In genomic region chr17:79114455-79115301, GRCh38 we compare ENCODE assay signal across 10 cellular contexts. TPM values are rescaled to one million over a fixed set of nuclear protein-coding genes. Genes with fewer than 3 reads are reported as not detected.
DNase-seq lines count a peak whose midpoint lies in the region; ATAC-seq, FAIRE-seq and TF ChIP-seq lines count a peak whose summit lies in the region.
"Had no signal": no experiment of that assay in that cellular context is flagged by ENCODE, and none has a peak within 500 bp of the region (broad histone marks: within the 10 kb centered on the region; RNA-seq: fewer than 3 reads in every experiment).

No MANE protein-coding gene starts in this region.

- H2AK5ac ChIP-seq in H1 (ENCODE audit: low read depth, low read length), result no peak overlapping the region

- POLR2A ChIA-PET in H1 (lab: Charles Lee; ENCODE audit: partially characterized antibody) (interaction anchor here (0.7 to 1.2 kb wide), 3 partner anchors 11 to 277 kb away, joined by 3 to 5 read pairs (median 3); no protein-coding TSS in a partner anchor), OCI-LY7 (lab: Charles Lee) (no interaction called here)

- H3K18ac ChIP-seq in H1 (ENCODE audit: extremely low read depth, low read length), result no peak overlapping the region; the same call in 1 of the 2 replicates

- no TSS peak for BruUV-seq in OCI-LY7 (replicated peaks; lab: Mats Ljungman, UMichigan)

- H4K5ac ChIP-seq in H1 (ENCODE audit: insufficient read length, low read depth, low read length), result peak overlapping the region; percentile 48

- H2BK12ac ChIP-seq in H1 (ENCODE audit: low read depth, low read length), result no peak overlapping the region

- H3K9me3 Mint-ChIP-seq in GM23338, result no peaks in the 10 kb centered on the region

- H3K23me2 ChIP-seq in H1 (ENCODE audit: low read depth, low read length), result no peaks in the 10 kb centered on the region

- H3K56ac ChIP-seq in H1 (replicated peaks; ENCODE audit: insufficient read length, low read depth, low read length), result no peak overlapping the region

- peaks cover 3% of the 10 kb centered on the region; the same call in 2 of the 3 replicates for H3K4me1 Mint-ChIP-seq in GM23338

- peak overlapping the region; percentile 41; the same call in 1 of the 2 replicates for H4K8ac ChIP-seq in H1 (ENCODE audit: extremely low read depth, insufficient read depth, low read length)

- H3K14ac ChIP-seq in H1 (ENCODE audit: insufficient read length), result no peak overlapping the region

- FAIRE-seq in H1 (lab: Jason Lieb, UNC), result no peak

- H3K9ac ChIP-seq in H1 (replicated peaks in 1 of 4; ENCODE audit: extremely low read depth in 1 of 4, low read depth in 3 of 4, low read length in 3 of 4), result no peak overlapping the region

- no peaks in the 10 kb centered on the region for H3K79me2 ChIP-seq in GM23338 (replicated peaks; ENCODE audit: insufficient read depth)
- no peaks in the 10 kb centered on the region for H3K79me2 ChIP-seq in H1 (ENCODE audit: control insufficient read depth in 1 of 2, insufficient read depth in 2 of 2, low read length in 2 of 2)
- H3K79me2 ChIP-seq in OCI-LY7 (ENCODE audit: insufficient read depth, low read depth, low read length), result no peaks in the 10 kb centered on the region

- DNase-seq in GM23338 (ENCODE audit: low spot score) (no peak), NCI-H2196 (lab: John Stamatoyannopoulos, UW; ENCODE audit: unreplicated experiment) (peak; percentile 97), H1 (ENCODE audit: low read depth in 1 of 2, low spot score in 2 of 2) (no peak), psoas muscle (peak; percentile 44 to 68), hepatic stellate cell (ENCODE audit: low spot score) (no peak), OCI-LY7 (ENCODE audit: low spot score) (no peak)
- DNase-seq: activated CD4-positive, alpha-beta T cell treated with anti-CD3 and anti-CD28 coated beads, Interleukin-2, amount 50 U/mL, for 4 hours; cortex of kidney had no signal

- no peak for TF ChIP-seq POLR2A in H1 (IDR thresholded peaks at IDR 0.05; ENCODE audit: control extremely low read depth in 1 of 2, low read depth in 2 of 2, low read length in 2 of 2)

- no peak overlapping the region for H4K91ac ChIP-seq in H1 (replicated peaks; ENCODE audit: insufficient read length, low read length)

- peak; percentile 54 for ATAC-seq in GM23338
- ATAC-seq in psoas muscle, result peak; percentile 55 to 84 (median 71)
- no peak for ATAC-seq in HG03442 (IDR thresholded peaks at IDR 0.05; ENCODE audit: unreplicated experiment)
- ATAC-seq in HG03097 (IDR thresholded peaks at IDR 0.05; ENCODE audit: low FRiP score, unreplicated experiment), result no peak

- H3K36me3 Mint-ChIP-seq in GM23338 (ENCODE audit: low read depth), result no peaks in the 10 kb centered on the region

- CTCF ChIA-PET in H1 (lab: Charles Lee; ENCODE audit: partially characterized antibody), result interaction anchor here (0.6 to 3.1 kb wide), 11 partner anchors 10 to 278 kb away, joined by 3 to 14 read pairs (median 4); no protein-coding TSS in a partner anchor
- CTCF ChIA-PET in OCI-LY7 (lab: Charles Lee; ENCODE audit: unreplicated experiment), result no interaction called here

- H3K23ac ChIP-seq in H1 (ENCODE audit: insufficient read length), result no peak overlapping the region

- no peak overlapping the region for H2BK120ac ChIP-seq in H1 (replicated peaks; ENCODE audit: low read depth, low read length)

- no peaks in the 10 kb centered on the region for H3K9me2 ChIP-seq in GM23338 (ENCODE audit: insufficient read depth)
- H3K9me2 ChIP-seq in OCI-LY7 (ENCODE audit: insufficient read depth, low read length), result no peaks in the 10 kb centered on the region

- H3K4me3 Mint-ChIP-seq in GM23338, result no peak overlapping the region

- H3K4me3 ChIP-seq in GM23338 (no peak overlapping the region), H1 (ENCODE audit: extremely low read depth in 1 of 4, insufficient read depth in 2 of 4, low read depth in 3 of 4, low read length in 4 of 4) (no peak overlapping the region), psoas muscle (peak overlapping the region; percentile 11), OCI-LY7 (ENCODE audit: low read depth, low read length, poor library complexity, severe bottlenecking) (no peak overlapping the region)

- peaks cover 8% of the 10 kb centered on the region for H3K27me3 Mint-ChIP-seq in GM23338 (ENCODE audit: insufficient read depth, low read depth, poor library complexity)

- WGBS in H1 (ENCODE audit: extremely low coverage in 1 of 2, insufficient coverage in 1 of 2, insufficient read length in 1 of 2, insufficient replicate concordance in 2 of 2, low coverage in 1 of 2, low lambda C conversion rate in 2 of 2, missing lambda C conversion rate in 1 of 2), 2 experiments, result 76% methylated on average over 25 of the region's 30 CpGs; no CpG with 5 or more reads in 1 of the 2 experiments
- 8 to 16% (median 10%) methylated on average over 28 to 30 of the region's 30 CpGs for WGBS in psoas muscle, 3 donors

- no peak overlapping the region for H2BK15ac ChIP-seq in H1 (ENCODE audit: low read length)

- no peaks in the 10 kb centered on the region for H3K79me1 ChIP-seq in H1 (ENCODE audit: low read depth, low read length)

- TF ChIP-seq EP300 in H1 (IDR thresholded peaks at IDR 0.05; ENCODE audit: borderline replicate concordance in 1 of 2, low read depth in 2 of 2, low read length in 2 of 2), result no peak

- TF ChIP-seq CTCF in GM23338 (conservative IDR thresholded peaks at IDR 0.05; ENCODE audit: low read depth in 2 of 2), result no peak
- TF ChIP-seq CTCF in H1 (IDR thresholded peaks at IDR 0.05; ENCODE audit: control extremely low read depth in 1 of 3, insufficient read depth in 1 of 3, low read depth in 1 of 3, low read length in 3 of 3), result no peak
- no peak for TF ChIP-seq CTCF in psoas muscle (IDR thresholded peaks at IDR 0.05)
- no peak for TF ChIP-seq CTCF in OCI-LY7 (conservative IDR thresholded peaks at IDR 0.05; ENCODE audit: low read length)

- TF ChIP-seq RAD21 in H1 (IDR thresholded peaks at IDR 0.05 in 1 of 2, conservative IDR thresholded peaks at IDR 0.05 in 1 of 2; ENCODE audit: low read depth in 2 of 2, low read length in 2 of 2), result no peak

- H3K4me1 ChIP-seq in GM23338 (ENCODE audit: insufficient read depth) (no peaks in the 10 kb centered on the region), H1 (replicated peaks in 1 of 4; ENCODE audit: control insufficient read depth in 3 of 4, insufficient read depth in 4 of 4, low read length in 3 of 4) (peaks cover 0 to 4% (median 3%) of the 10 kb centered on the region in 4 experiments; a peak in 4 of 7 replicates), psoas muscle (peaks cover 13% of the 10 kb centered on the region), OCI-LY7 (ENCODE audit: insufficient read depth, low read length, poor library complexity, severe bottlenecking) (no peaks in the 10 kb centered on the region)

- H2BK5ac ChIP-seq in H1 (ENCODE audit: low read depth, low read length), result no peak overlapping the region

- no peaks in the 10 kb centered on the region for H3F3A ChIP-seq in GM23338 (replicated peaks; ENCODE audit: low read depth)

- no peak overlapping the region for H2BK20ac ChIP-seq in H1 (ENCODE audit: low read length)

- no peaks in the 10 kb centered on the region for H3K9me3 ChIP-seq in H1 (ENCODE audit: insufficient read depth in 2 of 2, low read depth in 1 of 2, low read length in 1 of 2)
- H3K9me3 ChIP-seq in psoas muscle, result no peaks in the 10 kb centered on the region
- H3K9me3 ChIP-seq in OCI-LY7 (ENCODE audit: low read length), result no peaks in the 10 kb centered on the region

- H2AFZ ChIP-seq in GM23338, result no peak overlapping the region
- H2AFZ ChIP-seq in H1 (ENCODE audit: low read length), result no peak overlapping the region
- H2AFZ ChIP-seq in OCI-LY7 (ENCODE audit: low read length), result no peak overlapping the region

- no peaks in the 10 kb centered on the region for H3K36me3 ChIP-seq in GM23338 (ENCODE audit: insufficient read depth)
- no peaks in the 10 kb centered on the region for H3K36me3 ChIP-seq in H1 (ENCODE audit: control insufficient read depth in 2 of 4, insufficient read depth in 4 of 4, low read length in 3 of 4)
- H3K36me3 ChIP-seq in psoas muscle (ENCODE audit: insufficient read depth in 1 of 2, low read depth in 1 of 2), result no peaks in the 10 kb centered on the region
- no peaks in the 10 kb centered on the region for H3K36me3 ChIP-seq in OCI-LY7 (ENCODE audit: insufficient read depth, low read length)

- intact Hi-C loops in psoas muscle (cut with DNase I), result no loop called here
- intact Hi-C loops in OCI-LY7 (cut with micrococcal nuclease; ENCODE audit: unreplicated experiment), result no loop called here

- H3K27ac ChIP-seq in GM23338 (ENCODE audit: low read depth) (no peak overlapping the region), H1 (ENCODE audit: low read depth, low read length) (no peak overlapping the region), psoas muscle (no peak overlapping the region), OCI-LY7 (ENCODE audit: low read depth, low read length, poor library complexity, severe bottlenecking) (no peak overlapping the region)

- H3K27ac Mint-ChIP-seq in GM23338, result no peak overlapping the region

- H3K4me2 ChIP-seq in GM23338 (no peak overlapping the region), H1 (ENCODE audit: insufficient read depth in 1 of 2, low read depth in 2 of 2, low read length in 2 of 2) (no peak overlapping the region), OCI-LY7 (ENCODE audit: low read length) (no peak overlapping the region)

- no peaks in the 10 kb centered on the region for H3K27me3 ChIP-seq in GM23338 (ENCODE audit: insufficient read depth)
- no peaks in the 10 kb centered on the region for H3K27me3 ChIP-seq in H1 (replicated peaks in 1 of 4; ENCODE audit: control insufficient read depth in 3 of 4, extremely low read depth in 1 of 4, insufficient read depth in 3 of 4, low read length in 3 of 4)
- peaks cover 0 to 8% (median 4%) of the 10 kb centered on the region in 3 donors for H3K27me3 ChIP-seq in psoas muscle (ENCODE audit: insufficient read depth in 3 of 3, low read length in 2 of 3)

- H3K4ac ChIP-seq in H1 (replicated peaks; ENCODE audit: insufficient read length, low read depth, low read length), result no peak overlapping the region

- peaks cover 6% of the 10 kb centered on the region; the same call in 1 of the 2 replicates for H4K20me1 ChIP-seq in GM23338 (replicated peaks; ENCODE audit: insufficient read depth)
- H4K20me1 ChIP-seq in H1 (replicated peaks in 1 of 2; ENCODE audit: control insufficient read depth in 1 of 2, insufficient read depth in 2 of 2, low read length in 2 of 2), result peaks cover 2 to 3% of the 10 kb centered on the region in 2 experiments
- no peaks in the 10 kb centered on the region for H4K20me1 ChIP-seq in OCI-LY7 (ENCODE audit: insufficient read depth, low read length)

RNA-seq across cellular contexts. Expression of gene ENGASE, which starts 40.1 kb away (rescaled TPM):
- 23.9 and 27.1 TPM in 2 replicates for total RNA-seq in GM23338 (2014; rRNA removed; shearing (Covaris generic))
- 8.8 and 9.0 TPM in 2 replicates for polyA plus RNA-seq in GM23338 (2016; fragmentation: Nextera tagmentation; extraction: Ambion mirVana)
- total RNA-seq in H1 (2021; fragmentation: NEBNext Ultra II Directional; extraction: Animal tissue kit (Norgen Biotek cat#: 25700)), result 30.6 and 36.1 TPM in 2 replicates
- 9.3 and 18.8 TPM in 2 replicates for polyA plus RNA-seq in H1 (2011; rRNA removed)
- 22.9 TPM for polyA plus RNA-seq in H1 (2011; cell fraction: cytosol; rRNA removed)
- 218 TPM for polyA plus RNA-seq in H1 (2011; cell fraction: nucleus; rRNA removed)
- polyA plus RNA-seq in H1 (2012, experiment 1 of 2), result 18.7 to 30.4 TPM (median 25.2 TPM) in 4 replicates
- 8.1 TPM for polyA plus RNA-seq in H1 (2012, experiment 2 of 2)
- polyA plus RNA-seq in H1 (2013, experiment 1 of 2), result 13.4 TPM
- polyA plus RNA-seq in H1 (2013, experiment 2 of 2), result 12.1 TPM
- polyA minus RNA-seq in H1 (2011; rRNA and poly(A)+ RNA removed), result 9.8 and 10.3 TPM in 2 replicates
- 17.5 TPM for polyA minus RNA-seq in H1 (2011; cell fraction: cytosol; rRNA and poly(A)+ RNA removed)
- 28.1 TPM for polyA minus RNA-seq in H1 (2011; cell fraction: nucleus; rRNA and poly(A)+ RNA removed)
- 10 to 100 TPM; 26.7 to 80.8 (median 50.8) TPM for total RNA-seq in psoas muscle
- 10 to 100 TPM in 2 of 3 donors, 1 to 10 TPM in 1; 7.5 to 24.1 (median 12.4) TPM for polyA plus RNA-seq in psoas muscle
- total RNA-seq in OCI-LY7 (2014; rRNA removed; shearing (Covaris generic)), result 8.4 and 13.9 TPM in 2 replicates
- total RNA-seq in OCI-LY7 (2022), result 31.4 and 35.1 TPM in 2 replicates

Comparison
In these comparisons a context has a peak if more than half of its experiments do, and no peak if none do; other contexts are left out.
1. ATAC-seq: peak in GM23338 (single experiment) and psoas muscle (4 of 4); none in HG03442 (single experiment) and HG03097 (single experiment).
2. DNase-seq: peak in NCI-H2196 (single experiment) and psoas muscle (2 of 2); none in GM23338 (single experiment), H1 (0 of 2), hepatic stellate cell (single experiment) and OCI-LY7 (single experiment).